Comparison of ENCODE assay signal across 1 cellular context in the genomic region with DNA sequence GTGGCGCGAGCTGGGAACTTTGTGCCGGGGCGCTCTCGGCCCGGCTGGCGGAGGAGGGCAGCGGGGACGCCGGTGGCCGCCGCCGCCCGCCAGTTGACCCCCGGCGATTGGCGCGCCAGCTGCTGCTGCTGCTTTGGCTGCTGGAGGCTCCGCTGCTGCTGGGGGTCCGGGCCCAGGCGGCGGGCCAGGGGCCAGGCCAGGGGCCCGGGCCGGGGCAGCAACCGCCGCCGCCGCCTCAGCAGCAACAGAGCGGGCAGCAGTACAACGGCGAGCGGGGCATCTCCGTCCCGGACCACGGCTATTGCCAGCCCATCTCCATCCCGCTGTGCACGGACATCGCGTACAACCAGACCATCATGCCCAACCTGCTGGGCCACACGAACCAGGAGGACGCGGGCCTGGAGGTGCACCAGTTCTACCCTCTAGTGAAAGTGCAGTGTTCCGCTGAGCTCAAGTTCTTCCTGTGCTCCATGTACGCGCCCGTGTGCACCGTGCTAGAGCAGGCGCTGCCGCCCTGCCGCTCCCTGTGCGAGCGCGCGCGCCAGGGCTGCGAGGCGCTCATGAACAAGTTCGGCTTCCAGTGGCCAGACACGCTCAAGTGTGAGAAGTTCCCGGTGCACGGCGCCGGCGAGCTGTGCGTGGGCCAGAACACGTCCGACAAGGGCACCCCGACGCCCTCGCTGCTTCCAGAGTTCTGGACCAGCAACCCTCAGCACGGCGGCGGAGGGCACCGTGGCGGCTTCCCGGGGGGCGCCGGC.
TF ChIP-seq lines count a peak whose summit lies in the region.

No MANE protein-coding gene starts in this region.

TF ChIP-seq in HepG2, 621 proteins besides CTCF, POLR2A, EP300 and RAD21:
- TF ChIP-seq, protein P1, sequence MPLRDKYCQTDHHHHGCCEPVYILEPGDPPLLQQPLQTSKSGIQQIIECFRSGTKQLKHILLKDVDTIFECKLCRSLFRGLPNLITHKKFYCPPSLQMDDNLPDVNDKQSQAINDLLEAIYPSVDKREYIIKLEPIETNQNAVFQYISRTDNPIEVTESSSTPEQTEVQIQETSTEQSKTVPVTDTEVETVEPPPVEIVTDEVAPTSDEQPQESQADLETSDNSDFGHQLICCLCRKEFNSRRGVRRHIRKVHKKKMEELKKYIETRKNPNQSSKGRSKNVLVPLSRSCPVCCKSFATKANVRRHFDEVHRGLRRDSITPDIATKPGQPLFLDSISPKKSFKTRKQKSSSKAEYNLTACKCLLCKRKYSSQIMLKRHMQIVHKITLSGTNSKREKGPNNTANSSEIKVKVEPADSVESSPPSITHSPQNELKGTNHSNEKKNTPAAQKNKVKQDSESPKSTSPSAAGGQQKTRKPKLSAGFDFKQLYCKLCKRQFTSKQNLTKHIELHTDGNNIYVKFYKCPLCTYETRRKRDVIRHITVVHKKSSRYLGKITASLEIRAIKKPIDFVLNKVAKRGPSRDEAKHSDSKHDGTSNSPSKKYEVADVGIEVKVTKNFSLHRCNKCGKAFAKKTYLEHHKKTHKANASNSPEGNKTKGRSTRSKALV (CRISPR knock-in tag; IDR thresholded peaks at IDR 0.05) = peak; percentile 41; the same call in 1 of the 2 replicates
- TF ChIP-seq ZBTB38 (CRISPR knock-in tag; IDR thresholded peaks at IDR 0.05) = 0 out of 2 replicates have a peak, but pooled peaks have one; percentile 21
- TF ChIP-seq, protein P2, sequence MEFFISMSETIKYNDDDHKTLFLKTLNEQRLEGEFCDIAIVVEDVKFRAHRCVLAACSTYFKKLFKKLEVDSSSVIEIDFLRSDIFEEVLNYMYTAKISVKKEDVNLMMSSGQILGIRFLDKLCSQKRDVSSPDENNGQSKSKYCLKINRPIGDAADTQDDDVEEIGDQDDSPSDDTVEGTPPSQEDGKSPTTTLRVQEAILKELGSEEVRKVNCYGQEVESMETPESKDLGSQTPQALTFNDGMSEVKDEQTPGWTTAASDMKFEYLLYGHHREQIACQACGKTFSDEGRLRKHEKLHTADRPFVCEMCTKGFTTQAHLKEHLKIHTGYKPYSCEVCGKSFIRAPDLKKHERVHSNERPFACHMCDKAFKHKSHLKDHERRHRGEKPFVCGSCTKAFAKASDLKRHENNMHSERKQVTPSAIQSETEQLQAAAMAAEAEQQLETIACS (CRISPR knock-in tag; IDR thresholded peaks at IDR 0.05) = peak; percentile 40; the same call in 1 of the 2 replicates
- no peak for TF ChIP-seq AHR (CRISPR knock-in tag; IDR thresholded peaks at IDR 0.05)
- TF ChIP-seq HNRNPUL1 (IDR thresholded peaks at IDR 0.05; ENCODE audit: low read depth, low read length) = no peak
- TF ChIP-seq, protein P3, sequence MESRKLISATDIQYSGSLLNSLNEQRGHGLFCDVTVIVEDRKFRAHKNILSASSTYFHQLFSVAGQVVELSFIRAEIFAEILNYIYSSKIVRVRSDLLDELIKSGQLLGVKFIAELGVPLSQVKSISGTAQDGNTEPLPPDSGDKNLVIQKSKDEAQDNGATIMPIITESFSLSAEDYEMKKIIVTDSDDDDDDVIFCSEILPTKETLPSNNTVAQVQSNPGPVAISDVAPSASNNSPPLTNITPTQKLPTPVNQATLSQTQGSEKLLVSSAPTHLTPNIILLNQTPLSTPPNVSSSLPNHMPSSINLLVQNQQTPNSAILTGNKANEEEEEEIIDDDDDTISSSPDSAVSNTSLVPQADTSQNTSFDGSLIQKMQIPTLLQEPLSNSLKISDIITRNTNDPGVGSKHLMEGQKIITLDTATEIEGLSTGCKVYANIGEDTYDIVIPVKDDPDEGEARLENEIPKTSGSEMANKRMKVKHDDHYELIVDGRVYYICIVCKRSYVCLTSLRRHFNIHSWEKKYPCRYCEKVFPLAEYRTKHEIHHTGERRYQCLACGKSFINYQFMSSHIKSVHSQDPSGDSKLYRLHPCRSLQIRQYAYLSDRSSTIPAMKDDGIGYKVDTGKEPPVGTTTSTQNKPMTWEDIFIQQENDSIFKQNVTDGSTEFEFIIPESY (CRISPR knock-in tag; IDR thresholded peaks at IDR 0.05) = 0 out of 2 replicates have a peak, but pooled peaks have one; percentile 18
TF ChIP-seq in HepG2: peak in this region for 4.
